ENCODE assay signal across 13 cellular contexts in the genomic region with DNA sequence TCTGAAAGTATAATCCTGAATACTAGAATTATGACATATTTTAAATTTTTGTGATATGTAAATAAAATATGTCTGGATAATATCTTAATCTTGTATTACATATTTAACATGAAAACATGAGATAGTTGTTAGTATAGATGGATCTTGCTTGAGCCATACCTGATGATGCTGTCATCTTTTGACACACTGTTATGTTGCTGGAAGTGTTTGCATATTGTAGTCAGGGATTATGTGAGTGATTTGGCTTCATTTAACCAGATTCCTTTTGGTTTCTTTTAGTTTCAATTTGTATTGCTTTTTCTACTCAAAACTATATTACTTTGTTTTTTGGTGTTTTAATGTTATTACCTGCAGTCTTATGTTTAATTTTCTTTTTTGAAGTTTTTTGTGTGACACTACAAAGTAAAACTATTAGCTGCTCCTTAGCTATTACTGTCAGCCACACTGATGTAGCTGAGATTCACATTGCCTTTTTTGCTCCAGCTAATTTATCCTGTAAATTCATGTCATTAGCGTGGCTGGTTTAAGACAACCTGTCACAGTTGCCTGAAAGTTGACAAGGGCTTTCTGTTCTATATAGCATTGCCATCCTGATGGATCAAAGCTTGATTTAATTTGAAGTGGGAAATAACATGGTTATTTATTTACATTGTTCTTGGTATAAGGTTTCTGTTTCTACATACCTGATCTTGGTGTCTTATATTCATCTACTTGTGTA. TPM values are rescaled to one million over a fixed set of nuclear protein-coding genes. Genes with fewer than 3 reads are reported as not detected.
DNase-seq lines count a peak whose midpoint lies in the region; ATAC-seq, FAIRE-seq and TF ChIP-seq lines count a peak whose summit lies in the region.
"Had no signal": no experiment of that assay in that cellular context is flagged by ENCODE, and none has a peak within 500 bp of the region (broad histone marks: within the 10 kb centered on the region; RNA-seq: fewer than 3 reads in every experiment).

No MANE protein-coding gene starts in this region.

- FAIRE-seq in H54 (lab: Jason Lieb, UNC), result no peak
- FAIRE-seq: HTR-8/SVneo, TTC549 had no signal

- DNase-seq in OCI-M1 (lab: John Stamatoyannopoulos, UW), result peak; percentile 25
- no peak for DNase-seq in naive thymus-derived CD8-positive, alpha-beta T cell
- no peak for DNase-seq in superior temporal gyrus (ENCODE audit: extremely low spot score)
- DNase-seq in NCI-H1417 (lab: John Stamatoyannopoulos, UW), result no peak
- no peak for DNase-seq in H54 (ENCODE audit: insufficient read length, low spot score)
- no peak for DNase-seq in KG1 (lab: John Stamatoyannopoulos, UW)
- DNase-seq: H9; NCI-H187; stimulated activated CD4-positive, alpha-beta T cell treated with anti-CD3 and anti-CD28 coated beads, Interleukin-2, amount 100 ng/mL, for 24 hours had no signal

- peaks cover 3 to 36% (median 17%) of the 10 kb centered on the region in 3 donors for H3K36me3 Mint-ChIP-seq in naive thymus-derived CD8-positive, alpha-beta T cell

- H3K4me1 Mint-ChIP-seq in naive thymus-derived CD8-positive, alpha-beta T cell, result peaks cover 29 to 66% (median 64%) of the 10 kb centered on the region in 4 donors

- POLR2A ChIA-PET in naive thymus-derived CD8-positive, alpha-beta T cell (lab: Charles Lee), result interaction anchor here (0.9 kb wide), 1 partner anchor 34 kb away, joined by 5 read pairs; a partner anchor contains a TSS

- no peaks in the 10 kb centered on the region for H3K9me3 Mint-ChIP-seq in naive thymus-derived CD8-positive, alpha-beta T cell
- H3K9me3 Mint-ChIP-seq: H9 had no signal

- no peaks in the 10 kb centered on the region for H3K27me3 Mint-ChIP-seq in naive thymus-derived CD8-positive, alpha-beta T cell

- ATAC-seq in GM18517 (IDR thresholded peaks at IDR 0.05; ENCODE audit: unreplicated experiment), result peak; percentile 50
- ATAC-seq in HG02678 (IDR thresholded peaks at IDR 0.05; ENCODE audit: unreplicated experiment), result peak; percentile 47
- ATAC-seq in naive thymus-derived CD8-positive, alpha-beta T cell, result no peak

- peak overlapping the region in 8 of 10 donors; percentile 3 to 72 (median 54) for H3K27ac Mint-ChIP-seq in naive thymus-derived CD8-positive, alpha-beta T cell

- H3K4me3 Mint-ChIP-seq in naive thymus-derived CD8-positive, alpha-beta T cell, result peak overlapping the region in 3 of 10 donors; percentile 5 to 46 (median 29)
- H3K4me3 Mint-ChIP-seq: H9 had no signal

- no peak for TF ChIP-seq POLR2A in H54 (IDR thresholded peaks at IDR 0.05; ENCODE audit: low read depth, low read length)

RNA-seq across cellular contexts. Expression of a gene that starts 33.7 kb away (rescaled TPM):
- total RNA-seq in naive thymus-derived CD8-positive, alpha-beta T cell, result 10 to 100 TPM; 37.1 to 44.9 TPM
- 10 to 100 TPM; 23.8 to 29.2 (median 24.3) TPM for polyA plus RNA-seq in naive thymus-derived CD8-positive, alpha-beta T cell

RNA-seq across cellular contexts. Expression of a gene that starts 59.4 kb away (rescaled TPM):
- total RNA-seq in naive thymus-derived CD8-positive, alpha-beta T cell, result 10 to 100 TPM; 84.9 to 86.1 TPM
- polyA plus RNA-seq in naive thymus-derived CD8-positive, alpha-beta T cell, result 100 to 1,000 TPM; 125 to 137 (median 136) TPM

Comparison
In these comparisons a context has a peak if more than half of its experiments do, and no peak if none do; other contexts are left out.
1. ATAC-seq: peak in GM18517 (single experiment) and HG02678 (single experiment); none in naive thymus-derived CD8-positive, alpha-beta T cell (0 of 2).